In the genomic region with DNA sequence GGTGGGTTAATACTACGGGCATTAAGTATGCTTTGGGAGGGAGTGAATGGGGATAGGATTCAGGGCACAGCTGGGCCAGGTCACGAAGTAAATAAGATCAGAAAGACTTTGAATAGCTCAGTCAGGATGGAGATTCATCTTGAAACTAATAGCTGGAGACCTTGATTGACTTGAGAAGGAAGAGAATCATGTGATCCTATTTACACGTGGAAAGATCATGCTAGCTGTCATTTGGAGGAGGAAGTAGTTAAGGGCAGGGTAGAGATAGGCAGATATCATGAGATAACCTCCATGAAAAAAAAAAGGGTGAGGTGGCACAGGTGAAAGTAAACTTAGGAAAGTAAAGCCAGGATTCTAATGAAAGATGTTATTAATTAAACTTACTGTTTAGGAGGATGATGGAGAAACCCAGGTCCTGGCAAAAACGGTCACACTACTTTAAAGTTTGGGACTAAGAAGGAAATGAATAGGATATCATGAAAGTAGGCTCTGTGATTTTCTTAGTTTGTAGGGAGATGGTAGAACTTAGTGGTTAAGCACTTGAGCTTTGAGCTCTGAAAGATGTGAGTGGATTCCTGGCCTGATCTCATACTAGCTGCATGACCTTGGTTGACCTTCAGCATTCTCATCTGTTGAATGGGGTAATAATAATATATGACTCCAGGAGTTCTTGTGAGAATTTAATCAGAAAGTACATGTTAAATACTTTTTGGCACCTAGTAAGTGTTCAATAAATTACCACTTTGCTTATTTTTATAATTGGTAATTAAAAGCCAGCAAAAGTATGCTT, we compare ENCODE assay signal across 15 cellular contexts.
DNase-seq lines count a peak whose midpoint lies in the region; ATAC-seq and TF ChIP-seq lines count a peak whose summit lies in the region.
"Had no signal": no experiment of that assay in that cellular context is flagged by ENCODE, and none has a peak within 500 bp of the region (broad histone marks: within the 10 kb centered on the region; RNA-seq: fewer than 3 reads in every experiment).

No MANE protein-coding gene starts in this region.

- no peaks in the 10 kb centered on the region for H3K9me3 Mint-ChIP-seq in natural killer cell

- peaks cover 0 to 3% of the 10 kb centered on the region in 2 donors for H3K27me3 Mint-ChIP-seq in natural killer cell (ENCODE audit: low read depth in 2 of 2)

- ATAC-seq in GM19463 (IDR thresholded peaks at IDR 0.05; ENCODE audit: unreplicated experiment) (no peak), natural killer cell (no peak)

- intact Hi-C loops in natural killer cell (cut with micrococcal nuclease), result no loop called here

- H3K4me3 Mint-ChIP-seq in natural killer cell, result no peak overlapping the region
- H3K4me3 Mint-ChIP-seq: CD14-positive monocyte had no signal

- H3K36me3 Mint-ChIP-seq in natural killer cell, result no peaks in the 10 kb centered on the region
- H3K36me3 Mint-ChIP-seq: CD14-positive monocyte had no signal

- DNase-seq in EH (ENCODE audit: low read depth) (peak; percentile 33), NCI-H146 (lab: John Stamatoyannopoulos, UW) (peak; percentile 34), NCI-H82 treated with DMSO at 0.1 percent for 48 hours (lab: John Stamatoyannopoulos, UW; ENCODE audit: unreplicated experiment) (peak; percentile 54), medulla oblongata (ENCODE audit: extremely low spot score) (peak; percentile 36), NCI-H345 treated with DMSO at 0.1 percent for 48 hours (lab: John Stamatoyannopoulos, UW; ENCODE audit: unreplicated experiment) (no peak), NCI-H1436 (lab: John Stamatoyannopoulos, UW) (no peak), natural killer cell (no peak)
- DNase-seq: 8988T; NCI-H2029; NCI-H2171 treated with DMSO at 0.1 percent for 48 hours; NCI-H510A treated with DMSO at 0.1 percent for 48 hours; NK-92 treated with Interleukin-12 subunit alpha and Interleukin-12 subunit beta, amount 100 ng/mL, for 24 hours; Right ventricle myocardium superior had no signal

- no peak for TF ChIP-seq CTCF in natural killer cell (IDR thresholded peaks at IDR 0.05)

- no peak overlapping the region for H3K27ac Mint-ChIP-seq in natural killer cell
- H3K27ac Mint-ChIP-seq: CD14-positive monocyte had no signal

- H3K4me1 Mint-ChIP-seq in natural killer cell, result no peaks in the 10 kb centered on the region
- H3K4me1 Mint-ChIP-seq: CD14-positive monocyte had no signal

Comparison
In these comparisons a context has a peak if more than half of its experiments do, and no peak if none do; other contexts are left out.
1. DNase-seq: peak in EH (single experiment), NCI-H146 (single experiment), NCI-H82 treated with DMSO at 0.1 percent for 48 hours (single experiment) and medulla oblongata (single experiment); none in NCI-H345 treated with DMSO at 0.1 percent for 48 hours (single experiment), NCI-H1436 (single experiment) and natural killer cell (single experiment).